9 cellular contexts compared by ENCODE assay signal in genomic region chr14:35855886-35856481, GRCh38. TPM values are rescaled to one million over a fixed set of nuclear protein-coding genes. Genes with fewer than 3 reads are reported as not detected.
DNase-seq lines count a peak whose midpoint lies in the region; ATAC-seq and TF ChIP-seq lines count a peak whose summit lies in the region.
"Had no signal": no experiment of that assay in that cellular context is flagged by ENCODE, and none has a peak within 500 bp of the region (broad histone marks: within the 10 kb centered on the region; RNA-seq: fewer than 3 reads in every experiment).

No MANE protein-coding gene starts in this region.

- H3K27me3 Mint-ChIP-seq in activated CD4-positive, alpha-beta memory T cell treated with anti-CD3 and anti-CD28 coated beads, Interleukin-2, amount 10 ng/mL, durations not matched to agents 7 days and 5 days, result no peaks in the 10 kb centered on the region

- no peak overlapping the region for H3K4me3 Mint-ChIP-seq in activated CD4-positive, alpha-beta memory T cell treated with anti-CD3 and anti-CD28 coated beads, Interleukin-2, amount 10 ng/mL, durations not matched to agents 7 days and 5 days

- ATAC-seq in HG03039 (IDR thresholded peaks at IDR 0.05; ENCODE audit: unreplicated experiment), result peak; percentile 92

- H3K27me3 ChIP-seq in BLaER1 (no peaks in the 10 kb centered on the region), brain microvascular endothelial cell (replicated peaks) (no peaks in the 10 kb centered on the region)
- H3K27me3 ChIP-seq: thyroid gland had no signal

- H3K4me1 Mint-ChIP-seq in activated CD4-positive, alpha-beta memory T cell treated with anti-CD3 and anti-CD28 coated beads, Interleukin-2, amount 10 ng/mL, durations not matched to agents 7 days and 5 days, result no peaks in the 10 kb centered on the region

- H3K36me3 Mint-ChIP-seq in activated CD4-positive, alpha-beta memory T cell treated with anti-CD3 and anti-CD28 coated beads, Interleukin-2, amount 10 ng/mL, durations not matched to agents 7 days and 5 days (ENCODE audit: low read depth), result peaks cover 7% of the 10 kb centered on the region

- POLR2A ChIA-PET in activated CD4-positive, alpha-beta memory T cell treated with anti-CD3 and anti-CD28 coated beads, Interleukin-2, amount 10 ng/mL, durations not matched to agents 7 days and 5 days (lab: Charles Lee), result no interaction called here

- H3K27ac ChIP-seq in BLaER1 (no peak overlapping the region), brain microvascular endothelial cell (no peak overlapping the region)
- H3K27ac ChIP-seq: thyroid gland had no signal

- peaks cover 22% of the 10 kb centered on the region for H3K4me1 ChIP-seq in BLaER1

- no peak for TF ChIP-seq CTCF in brain microvascular endothelial cell (IDR thresholded peaks at IDR 0.05; ENCODE audit: low read depth, low read length, missing control alignments)

- H3K9me3 Mint-ChIP-seq in activated CD4-positive, alpha-beta memory T cell treated with anti-CD3 and anti-CD28 coated beads, Interleukin-2, amount 10 ng/mL, durations not matched to agents 7 days and 5 days, result peaks cover 6% of the 10 kb centered on the region

- no peaks in the 10 kb centered on the region for H4K20me1 ChIP-seq in BLaER1

- in situ Hi-C loops in brain microvascular endothelial cell (cut with HindIII; ENCODE audit: low pct_ligation_motif_present, low sequenced_read_pairs), result no loop called here

- H3K9ac ChIP-seq in BLaER1, result no peak overlapping the region; the same call in 1 of the 2 replicates

- H3K4me2 ChIP-seq in BLaER1, result peak overlapping the region; percentile 58

- peaks cover 13% of the 10 kb centered on the region for H3K9me3 ChIP-seq in BLaER1
- H3K9me3 ChIP-seq: thyroid gland had no signal

- CTCF ChIA-PET in activated CD4-positive, alpha-beta memory T cell treated with anti-CD3 and anti-CD28 coated beads, Interleukin-2, amount 10 ng/mL, durations not matched to agents 7 days and 5 days (lab: Charles Lee), result no interaction called here

- no peak overlapping the region for H3K27ac Mint-ChIP-seq in activated CD4-positive, alpha-beta memory T cell treated with anti-CD3 and anti-CD28 coated beads, Interleukin-2, amount 10 ng/mL, durations not matched to agents 7 days and 5 days

- DNase-seq in GM19238 (ENCODE audit: insufficient read length, low spot score), result peak; percentile 20
- peak; percentile 27 for DNase-seq in NCI-H345 treated with DMSO at 0.1 percent for 48 hours (lab: John Stamatoyannopoulos, UW; ENCODE audit: unreplicated experiment)
- DNase-seq in activated CD8-positive, alpha-beta memory T cell treated with anti-CD3 and anti-CD28 coated beads, Interleukin-2, amount 50 U/mL, for 48 hours, result no peak
- no peak for DNase-seq in brain microvascular endothelial cell
- no peak for DNase-seq in GF-D8 (lab: John Stamatoyannopoulos, UW)
- DNase-seq in activated CD4-positive, alpha-beta memory T cell treated with anti-CD3 and anti-CD28 coated beads, Interleukin-2, amount 10 ng/mL, durations not matched to agents 7 days and 5 days, result no peak
- DNase-seq: thyroid gland had no signal

- peaks cover 32% of the 10 kb centered on the region for H3K36me3 ChIP-seq in BLaER1
- no peaks in the 10 kb centered on the region for H3K36me3 ChIP-seq in brain microvascular endothelial cell (replicated peaks)
- H3K36me3 ChIP-seq: thyroid gland had no signal

- H3K4me3 ChIP-seq in BLaER1 (no peak overlapping the region), brain microvascular endothelial cell (ENCODE audit: low read depth, low read length) (no peak overlapping the region)
- H3K4me3 ChIP-seq: thyroid gland had no signal

RNA-seq across cellular contexts. Expression of gene BRMS1L, which starts 29.8 kb away (rescaled TPM):
- 1 to 10 TPM; 3.2 to 4.3 TPM for total RNA-seq in activated CD4-positive, alpha-beta memory T cell treated with anti-CD3 and anti-CD28 coated beads, Interleukin-2, amount 10 ng/mL, durations not matched to agents 7 days and 5 days

RNA-seq across cellular contexts. Expression of gene RALGAPA1, which starts 46.9 kb away (rescaled TPM):
- 10 to 100 TPM; 29.0 to 32.8 TPM for total RNA-seq in activated CD4-positive, alpha-beta memory T cell treated with anti-CD3 and anti-CD28 coated beads, Interleukin-2, amount 10 ng/mL, durations not matched to agents 7 days and 5 days

Comparison
In these comparisons a context has a peak if more than half of its experiments do, and no peak if none do; other contexts are left out.
1. DNase-seq: peak in GM19238 (single experiment) and NCI-H345 treated with DMSO at 0.1 percent for 48 hours (single experiment); none in activated CD8-positive, alpha-beta memory T cell treated with anti-CD3 and anti-CD28 coated beads, Interleukin-2, amount 50 U/mL, for 48 hours (single experiment), brain microvascular endothelial cell (single experiment), GF-D8 (single experiment) and activated CD4-positive, alpha-beta memory T cell treated with anti-CD3 and anti-CD28 coated beads, Interleukin-2, amount 10 ng/mL, durations not matched to agents 7 days and 5 days (single experiment).